Comparison of ENCODE assay signal across 8 cellular contexts in genomic region chr7:102306916-102307677, GRCh38. TPM values are rescaled to one million over a fixed set of nuclear protein-coding genes. Genes with fewer than 3 reads are reported as not detected.
A peak's percentile ranks its signal among the peaks of the same experiment; 100 is the strongest.
DNase-seq lines count a peak whose midpoint lies in the region; ATAC-seq and TF ChIP-seq lines count a peak whose summit lies in the region.

No MANE protein-coding gene starts in this region.

- H3K27me3 Mint-ChIP-seq in CD4-positive, CD25-positive, alpha-beta regulatory T cell = no peaks in the 10 kb centered on the region
- peaks cover 6% of the 10 kb centered on the region for H3K27me3 Mint-ChIP-seq in brain

- peak; percentile 9 to 87 (median 20) for DNase-seq in CD4-positive, CD25-positive, alpha-beta regulatory T cell
- DNase-seq in NCI-H748 treated with DMSO at 0.1 percent for 48 hours (lab: John Stamatoyannopoulos, UW) (peak; percentile 7), NCI-H2029 treated with DMSO at 0.1 percent for 48 hours (lab: John Stamatoyannopoulos, UW) (no peak), superior temporal gyrus (ENCODE audit: extremely low spot score) (no peak)

- H3K9me3 Mint-ChIP-seq in CD4-positive, CD25-positive, alpha-beta regulatory T cell = no peaks in the 10 kb centered on the region
- H3K9me3 Mint-ChIP-seq in brain = no peaks in the 10 kb centered on the region

- no peaks in the 10 kb centered on the region for H3K27me3 ChIP-seq in CD4-positive, CD25-positive, alpha-beta regulatory T cell (ENCODE audit: control insufficient read depth, insufficient read depth, low read length)

- no peaks in the 10 kb centered on the region for H3K36me3 ChIP-seq in CD4-positive, CD25-positive, alpha-beta regulatory T cell (ENCODE audit: control insufficient read depth, insufficient read depth, low read length)
- H3K36me3 ChIP-seq in mesodermal cell (ENCODE audit: control insufficient read depth, insufficient read depth, low read length) = peaks cover 5% of the 10 kb centered on the region

- peak overlapping the region; percentile 56 to 69 (median 60) for H3K27ac Mint-ChIP-seq in CD4-positive, CD25-positive, alpha-beta regulatory T cell
- peak overlapping the region in 3 of 5 experiments; percentile 56 to 71 (median 58) for H3K27ac Mint-ChIP-seq in brain

- TF ChIP-seq CTCF in brain (conservative IDR thresholded peaks at IDR 0.05) = no peak

- whole genome bisulfite sequencing in mesodermal cell (ENCODE audit: insufficient coverage in 2 of 2), 2 experiments = 30 to 42% methylated on average over 11 to 13 of the region's 17 CpGs

- H3K4me3 Mint-ChIP-seq in CD4-positive, CD25-positive, alpha-beta regulatory T cell = peak overlapping the region; percentile 7 to 74 (median 67)
- H3K4me3 Mint-ChIP-seq in brain = peak overlapping the region in 1 of 5 experiments; percentile 50

- no peaks in the 10 kb centered on the region for H3K9me3 ChIP-seq in CD4-positive, CD25-positive, alpha-beta regulatory T cell (ENCODE audit: control insufficient read depth in 2 of 2, low read length in 2 of 2)
- H3K9me3 ChIP-seq in mesodermal cell (ENCODE audit: control insufficient read depth, low read length) = no peaks in the 10 kb centered on the region

- peaks cover 16% of the 10 kb centered on the region for H3K4me1 ChIP-seq in CD4-positive, CD25-positive, alpha-beta regulatory T cell (ENCODE audit: control insufficient read depth, insufficient read depth, low read length, poor library complexity, severe bottlenecking)
- peaks cover 14% of the 10 kb centered on the region for H3K4me1 ChIP-seq in mesodermal cell (ENCODE audit: control insufficient read depth, insufficient read depth, low read length, poor library complexity, severe bottlenecking)

- H3K4me3 ChIP-seq in CD4-positive, CD25-positive, alpha-beta regulatory T cell (ENCODE audit: low read depth, low read length) = no peak overlapping the region
- H3K4me3 ChIP-seq in mesodermal cell (ENCODE audit: extremely low read depth, insufficient read depth, low read length, poor library complexity, severe bottlenecking) = no peak overlapping the region

- no peaks in the 10 kb centered on the region for H3K36me3 Mint-ChIP-seq in CD4-positive, CD25-positive, alpha-beta regulatory T cell
- peaks cover 42% of the 10 kb centered on the region for H3K36me3 Mint-ChIP-seq in brain

- H3K27ac ChIP-seq in CD4-positive, CD25-positive, alpha-beta regulatory T cell (ENCODE audit: insufficient read depth, low read length, poor library complexity, severe bottlenecking) = no peak overlapping the region
- H3K27ac ChIP-seq in mesodermal cell (ENCODE audit: low read depth, low read length, severe bottlenecking) = peak overlapping the region; percentile 63

- H3K4me1 Mint-ChIP-seq in CD4-positive, CD25-positive, alpha-beta regulatory T cell = peaks cover 0 to 14% (median 2%) of the 10 kb centered on the region in 4 donors
- peaks cover 29% of the 10 kb centered on the region for H3K4me1 Mint-ChIP-seq in brain

- peak; percentile 49 to 52 for ATAC-seq in CD4-positive, CD25-positive, alpha-beta regulatory T cell (ENCODE audit: low read depth in 2 of 2)
- ATAC-seq in GM18868 (IDR thresholded peaks at IDR 0.05; ENCODE audit: unreplicated experiment) (peak; percentile 73), HG02981 (IDR thresholded peaks at IDR 0.05; ENCODE audit: unreplicated experiment) (peak; percentile 74)

RNA-seq across cellular contexts. Expression of gene SH2B2, which starts 20.4 kb away (rescaled TPM):
- 0.89 TPM for total RNA-seq in CD4-positive, CD25-positive, alpha-beta regulatory T cell
- polyA plus RNA-seq in CD4-positive, CD25-positive, alpha-beta regulatory T cell = under 1 TPM; 0.24 to 0.94 (median 0.48) TPM
- 8.3 TPM for polyA plus RNA-seq in brain (ENCODE audit: insufficient read depth, low read depth, low replicate concordance)
- polyA plus RNA-seq in mesodermal cell (2013, experiment 1 of 2) = 5.8 TPM
- 4.7 TPM for polyA plus RNA-seq in mesodermal cell (2013, experiment 2 of 2)

RNA-seq across cellular contexts. Expression of gene SPDYE6, which starts 49.1 kb away (rescaled TPM):
- not detected for total RNA-seq in CD4-positive, CD25-positive, alpha-beta regulatory T cell
- polyA plus RNA-seq in CD4-positive, CD25-positive, alpha-beta regulatory T cell = under 1 TPM in 2 of 4 donors, not detected in 2; 0.16 to 0.22 TPM
- polyA plus RNA-seq in brain (ENCODE audit: insufficient read depth, low read depth, low replicate concordance) = not detected
- not detected for polyA plus RNA-seq in mesodermal cell (2013, experiment 1 of 2)
- polyA plus RNA-seq in mesodermal cell (2013, experiment 2 of 2) = not detected

Comparison
In these comparisons a context has a peak if more than half of its experiments do, and no peak if none do; other contexts are left out.
1. DNase-seq: peak in CD4-positive, CD25-positive, alpha-beta regulatory T cell (3 of 3) and NCI-H748 treated with DMSO at 0.1 percent for 48 hours (single experiment); none in NCI-H2029 treated with DMSO at 0.1 percent for 48 hours (single experiment) and superior temporal gyrus (single experiment).
2. Peak in every context shown above with its lines, with median percentiles within 50 percentile points of each other: ATAC-seq.